Comparison of ENCODE assay signal across 14 cellular contexts in genomic region chr12:93593833-93594232, GRCh38. TPM values are rescaled to one million over a fixed set of nuclear protein-coding genes. Genes with fewer than 3 reads are reported as not detected.
A peak's percentile ranks its signal among the peaks of the same experiment; 100 is the strongest.
DNase-seq lines count a peak whose midpoint lies in the region; ATAC-seq, FAIRE-seq and TF ChIP-seq lines count a peak whose summit lies in the region.
"Had no signal": no experiment of that assay in that cellular context is flagged by ENCODE, and none has a peak within 500 bp of the region (broad histone marks: within the 10 kb centered on the region; RNA-seq: fewer than 3 reads in every experiment).

No MANE protein-coding gene starts in this region.

- WGBS in right lobe of liver (ENCODE audit: insufficient coverage, low coverage, low lambda C conversion rate, missing lambda C conversion rate), result 46% methylated on average over 2 of the region's 2 CpGs
- WGBS in HepG2 (ENCODE audit: low lambda C conversion rate), result 50% methylated on average over 2 of the region's 2 CpGs
- 39% methylated on average over 2 of the region's 2 CpGs for WGBS in K562 (ENCODE audit: insufficient coverage, low coverage, missing lambda C conversion rate)
- 47 to 74% (median 58%) methylated on average over 2 of the region's 2 CpGs for WGBS in ovary, 3 donors

- ATAC-seq in right lobe of liver, result no peak
- ATAC-seq in HepG2, result no peak
- no peak for ATAC-seq in K562
- ATAC-seq in CD4-positive, alpha-beta T cell (ENCODE audit: poor library complexity), result no peak
- ATAC-seq in HG03565 (IDR thresholded peaks at IDR 0.05; ENCODE audit: unreplicated experiment), result no peak

- FAIRE-seq in HepG2 (lab: Jason Lieb, UNC), result no peak
- no peak for FAIRE-seq in K562 (lab: Jason Lieb, UNC)

- H3K36me3 ChIP-seq in right lobe of liver (no peaks in the 10 kb centered on the region), HepG2 (replicated peaks in 1 of 2; ENCODE audit: control insufficient read depth in 1 of 2, insufficient read depth in 2 of 2, low read length in 2 of 2) (no peaks in the 10 kb centered on the region), K562 (ENCODE audit: control insufficient read depth, insufficient read depth, low read length) (no peaks in the 10 kb centered on the region), ovary (no peaks in the 10 kb centered on the region)
- H3K36me3 ChIP-seq: HAP-1, spleen had no signal

- intact Hi-C loops in right lobe of liver (cut with DNase I), result no loop called here
- intact Hi-C loops in HepG2 (cut with micrococcal nuclease; ENCODE audit: unreplicated experiment), result no loop called here
- intact Hi-C loops in K562 (cut with micrococcal nuclease), result loop anchor here (5.0 kb wide), 2 partner anchors 83 to 168 kb away; partner anchors contain the start of gene CRADD
- intact Hi-C loops in ovary (cut with DNase I), result no loop called here
- intact Hi-C loops in CD4-positive, alpha-beta T cell (cut with DNase I, micrococcal nuclease), result loop anchor here in 1 of 2 experiments (5.0 kb wide), 1 partner anchor 83 kb away; the partner anchor contains the start of gene CRADD

- TF ChIP-seq RAD21 in HepG2 (CRISPR knock-in tag; IDR thresholded peaks at IDR 0.05), result no peak
- no peak for TF ChIP-seq RAD21 in K562 (CRISPR knock-in tag; conservative IDR thresholded peaks at IDR 0.05 in 1 of 2, IDR thresholded peaks at IDR 0.05 in 1 of 2)

- DNase-seq in right lobe of liver (no peak), HepG2 (ENCODE audit: low spot score) (no peak), K562 (ENCODE audit: extremely low read depth in 1 of 4, low spot score in 3 of 4) (no peak), ovary (no peak), HUDEP-2 (lab: John Stamatoyannopoulos, UW; ENCODE audit: unreplicated experiment in 76 of 76) (no peak)
- no peak for DNase-seq in CD4-positive, alpha-beta T cell
- no peak for DNase-seq in effector CD4-positive, alpha-beta T cell
- DNase-seq: head of caudate nucleus, NCI-H2107, nephron progenitor cell, spleen had no signal

- H3K27ac Mint-ChIP-seq in CD4-positive, alpha-beta T cell, result no peak overlapping the region
- H3K27ac Mint-ChIP-seq: activated naive CD4-positive, alpha-beta T cell treated with anti-CD3 and anti-CD28 coated beads, Interleukin-2, amount 50 U/mL, for 24 hours; nephron progenitor cell had no signal

- H3K9me1 ChIP-seq in K562 (ENCODE audit: control insufficient read depth, insufficient read depth, low read length), result no peaks in the 10 kb centered on the region

- H3K4me1 Mint-ChIP-seq in CD4-positive, alpha-beta T cell (ENCODE audit: low read depth), result peaks cover 14% of the 10 kb centered on the region

- no peak for TF ChIP-seq CTCF in right lobe of liver (IDR thresholded peaks at IDR 0.05)
- TF ChIP-seq CTCF in HepG2 (CRISPR knock-in tag; IDR thresholded peaks at IDR 0.05), result no peak
- TF ChIP-seq CTCF in K562 (IDR thresholded peaks at IDR 0.05 in 2 of 3, conservative IDR thresholded peaks at IDR 0.05 in 1 of 3; ENCODE audit: insufficient read depth in 2 of 3, low read depth in 1 of 3, low read length in 3 of 3), result no peak
- TF ChIP-seq CTCF in ovary (IDR thresholded peaks at IDR 0.05), result no peak
- no peak for TF ChIP-seq CTCF in CD4-positive, alpha-beta T cell (IDR thresholded peaks at IDR 0.05)

- H3K27me3 ChIP-seq in right lobe of liver, result no peaks in the 10 kb centered on the region
- peaks cover 4 to 33% of the 10 kb centered on the region in 2 experiments for H3K27me3 ChIP-seq in HepG2 (ENCODE audit: control insufficient read depth in 1 of 2, insufficient read depth in 2 of 2, low read length in 2 of 2)
- H3K27me3 ChIP-seq in K562 (ENCODE audit: control insufficient read depth in 2 of 2, insufficient read depth in 2 of 2, low read length in 2 of 2), result no peaks in the 10 kb centered on the region
- H3K27me3 ChIP-seq in ovary, result no peaks in the 10 kb centered on the region
- H3K27me3 ChIP-seq in CD4-positive, alpha-beta T cell (ENCODE audit: control insufficient read depth, insufficient read depth, low read length), result peaks cover 40% of the 10 kb centered on the region

- H4K20me1 ChIP-seq in HepG2 (ENCODE audit: insufficient read depth, low read length), result no peaks in the 10 kb centered on the region
- no peaks in the 10 kb centered on the region for H4K20me1 ChIP-seq in K562 (replicated peaks; ENCODE audit: control insufficient read depth, insufficient read depth, low read length)

- H3K27ac ChIP-seq in right lobe of liver (peak overlapping the region in 2 of 3 donors; percentile 47 to 71), HepG2 (ENCODE audit: extremely low read length, insufficient read depth, low read length) (no peak overlapping the region), K562 (ENCODE audit: extremely low read depth, low read depth, low read length) (peak overlapping the region; percentile 30; the same call in 2 of the 3 replicates), ovary (peak overlapping the region in 1 of 2 donors; percentile 15)
- H3K27ac ChIP-seq in CD4-positive, alpha-beta T cell (ENCODE audit: low read depth, low read length), result no peak overlapping the region

- no peak for TF ChIP-seq EP300 in HepG2 (IDR thresholded peaks at IDR 0.05; ENCODE audit: low read depth in 2 of 2, low read length in 2 of 2)
- TF ChIP-seq EP300 in HepG2 (CRISPR knock-in tag; IDR thresholded peaks at IDR 0.05; ENCODE audit: borderline replicate concordance), result no peak
- TF ChIP-seq EP300 in K562 (IDR thresholded peaks at IDR 0.05; ENCODE audit: low read length), result no peak; the same call in 1 of the 2 replicates
- no peak for TF ChIP-seq EP300 in ovary (IDR thresholded peaks at IDR 0.05)

- no peaks in the 10 kb centered on the region for H3K36me3 Mint-ChIP-seq in CD4-positive, alpha-beta T cell (ENCODE audit: low read depth)
- H3K36me3 Mint-ChIP-seq: activated naive CD4-positive, alpha-beta T cell treated with anti-CD3 and anti-CD28 coated beads, Interleukin-2, amount 50 U/mL, for 24 hours had no signal

- BruUV-seq in HepG2 (replicated peaks; lab: Mats Ljungman, UMichigan), result no TSS peak
- no TSS peak for BruUV-seq in K562 (replicated peaks; lab: Mats Ljungman, UMichigan)

- POLR2A ChIA-PET in HepG2 (lab: Yijun Ruan, JAX), result no interaction called here
- POLR2A ChIA-PET in K562 (lab: Yijun Ruan, JAX), result interaction anchor here (2.1 kb wide), 2 partner anchors 10 to 18 kb away, joined by 5 read pairs; no protein-coding TSS in a partner anchor
- POLR2A ChIA-PET in CD4-positive, alpha-beta T cell (lab: Charles Lee), result no interaction called here

- H2AFZ ChIP-seq in HepG2 (ENCODE audit: low read length) (no peak overlapping the region), K562 (ENCODE audit: low read depth, low read length) (peak overlapping the region; percentile 73)

- CTCF ChIA-PET in HepG2 (lab: Yijun Ruan, JAX; ENCODE audit: low intra/inter-chr PET ratio, low total read pairs) (no interaction called here), K562 (lab: Yijun Ruan, JAX; ENCODE audit: low intra/inter-chr PET ratio) (no interaction called here)
- CTCF ChIA-PET in CD4-positive, alpha-beta T cell (lab: Charles Lee), result no interaction called here

- in situ Hi-C loops in HepG2 (cut with HindIII; ENCODE audit: extremely low pct_ligation_motif_present, low pct_unique_long_range_greater_than_20kb), result no loop called here
- in situ Hi-C loops in K562 (cut with MboI), result no loop called here

- H3K27me3 Mint-ChIP-seq in CD4-positive, alpha-beta T cell, result peaks cover 78% of the 10 kb centered on the region

- no peaks in the 10 kb centered on the region for H3K9me3 ChIP-seq in right lobe of liver
- H3K9me3 ChIP-seq in HepG2 (ENCODE audit: low read length), result no peaks in the 10 kb centered on the region
- H3K9me3 ChIP-seq in K562 (replicated peaks; ENCODE audit: control insufficient read depth, insufficient read depth, low read depth, low read length), result no peaks in the 10 kb centered on the region
- H3K9me3 ChIP-seq in ovary, result no peaks in the 10 kb centered on the region
- no peaks in the 10 kb centered on the region for H3K9me3 ChIP-seq in CD4-positive, alpha-beta T cell (ENCODE audit: control insufficient read depth, low read length)
- H3K9me3 ChIP-seq: HAP-1, spleen had no signal

- no peaks in the 10 kb centered on the region for H3K9me3 Mint-ChIP-seq in CD4-positive, alpha-beta T cell
- H3K9me3 Mint-ChIP-seq: activated naive CD4-positive, alpha-beta T cell treated with anti-CD3 and anti-CD28 coated beads, Interleukin-2, amount 50 U/mL, for 24 hours; nephron progenitor cell had no signal

- no peak overlapping the region for H3K4me3 ChIP-seq in right lobe of liver
- no peak overlapping the region for H3K4me3 ChIP-seq in HepG2 (replicated peaks in 1 of 3; ENCODE audit: insufficient read depth in 1 of 3, low read depth in 2 of 3, low read length in 3 of 3)
- no peak overlapping the region for H3K4me3 ChIP-seq in K562
- peak overlapping the region; percentile 1 for H3K4me3 ChIP-seq in ovary
- H3K4me3 ChIP-seq: HAP-1, spleen had no signal

- no peaks in the 10 kb centered on the region for H3K4me1 ChIP-seq in right lobe of liver
- peaks cover 10% of the 10 kb centered on the region for H3K4me1 ChIP-seq in HepG2 (ENCODE audit: insufficient read depth, low read length)
- H3K4me1 ChIP-seq in K562 (replicated peaks in 1 of 2; ENCODE audit: control insufficient read depth in 2 of 2, insufficient read depth in 2 of 2, low read length in 2 of 2), result peaks cover 4 to 14% of the 10 kb centered on the region in 2 experiments; a peak in 4 of 5 replicates
- H3K4me1 ChIP-seq in ovary (ENCODE audit: insufficient read depth), result no peaks in the 10 kb centered on the region

- TF ChIP-seq POLR2A in right lobe of liver (IDR thresholded peaks at IDR 0.05) (no peak), HepG2 (IDR thresholded peaks at IDR 0.05; ENCODE audit: insufficient read depth in 1 of 2, low read depth in 2 of 2, low read length in 2 of 2) (no peak), K562 (conservative IDR thresholded peaks at IDR 0.05) (no peak), ovary (IDR thresholded peaks at IDR 0.05) (no peak)

- H3K4me3 Mint-ChIP-seq in CD4-positive, alpha-beta T cell, result no peak overlapping the region
- H3K4me3 Mint-ChIP-seq: activated naive CD4-positive, alpha-beta T cell treated with anti-CD3 and anti-CD28 coated beads, Interleukin-2, amount 50 U/mL, for 24 hours; nephron progenitor cell had no signal

- H3K9ac ChIP-seq in HepG2 (ENCODE audit: insufficient read depth, low read depth, low read length) (no peak overlapping the region), K562 (ENCODE audit: insufficient read depth in 1 of 2, low read depth in 2 of 2, low read length in 2 of 2) (no peak overlapping the region)

- H3K79me2 ChIP-seq in HepG2 (ENCODE audit: insufficient read depth, low read length) (no peaks in the 10 kb centered on the region), K562 (ENCODE audit: control insufficient read depth, insufficient read depth, low read length) (no peaks in the 10 kb centered on the region)

- H3K4me2 ChIP-seq in HepG2 (ENCODE audit: low read depth, low read length) (no peak overlapping the region), K562 (ENCODE audit: insufficient read depth, low read length) (no peak overlapping the region)

RNA-seq across cellular contexts. Expression of gene SOCS2, which starts 21.4 kb away (rescaled TPM):
- total RNA-seq in right lobe of liver (10 to 100 TPM in 4 of 6 experiments, 1 to 10 TPM in 1, under 1 TPM in 1; 0.75 to 17.4 (median 12.7) TPM), HepG2 (2016; rRNA removed; fragmentation: Illumina TruSeq; extraction: Trizol) (1.5 and 2.4 TPM in 2 replicates), K562 (2014; rRNA removed) (140 and 162 TPM in 2 replicates), K562 (2014; rRNA removed; fragmentation: Illumina TruSeq; extraction: Trizol) (95.8 and 106 TPM in 2 replicates), K562 (2015; rRNA removed; fragmentation: Illumina TruSeq; extraction: Trizol) (144 and 150 TPM in 2 replicates), K562 (2021) (90.4 and 92.2 TPM in 2 replicates), ovary (10 to 100 TPM; 10.0 to 67.9 (median 20.4) TPM)
- 0.53 and 0.61 TPM in 2 replicates for total RNA-seq in HepG2 (2016; cell fraction: cytosol; rRNA removed; fragmentation: Illumina TruSeq; extraction: Trizol; ENCODE audit: low read depth)
- 1.4 and 1.9 TPM in 2 replicates for total RNA-seq in HepG2 (2016; cell fraction: insoluble cytoplasmic fraction; rRNA removed; fragmentation: Illumina TruSeq; extraction: Trizol)
- total RNA-seq in HepG2 (2016; cell fraction: membrane; rRNA removed; fragmentation: Illumina TruSeq; extraction: Trizol), result 1.4 and 2.1 TPM in 2 replicates
- 3.1 and 4.0 TPM in 2 replicates for total RNA-seq in HepG2 (2016; cell fraction: nucleus; rRNA removed; fragmentation: Illumina TruSeq; extraction: Trizol)
- polyA plus RNA-seq in HepG2 (2011; rRNA removed) (0.62 and 0.89 TPM in 2 replicates), K562 (2011; rRNA removed) (95.5 and 98.7 TPM in 2 replicates), K562 (2014; fragmentation: Illumina TruSeq; extraction: Trizol) (122 and 149 TPM in 2 replicates), K562 (2014; fragmentation: Nextera tagmentation; extraction: Ambion mirVana) (10 to 100 TPM; 37.0 to 37.8 TPM), K562 (2014; rRNA removed) (135 and 156 TPM in 2 replicates), ovary (10 to 100 TPM; 21.5 to 41.5 TPM)
- polyA plus RNA-seq in HepG2 (2011; cell fraction: cytosol; rRNA removed), result 0.51 and 0.54 TPM in 2 replicates
- 1.6 and 1.9 TPM in 2 replicates for polyA plus RNA-seq in HepG2 (2011; cell fraction: nucleus; rRNA removed)
- polyA plus RNA-seq in HepG2 (2012), result 0.39 and 0.57 TPM in 2 replicates
- polyA plus RNA-seq in HepG2 (2016; cell fraction: cytosol; fragmentation: Illumina TruSeq; extraction: Trizol; ENCODE audit: low read depth), result 0.50 and 0.75 TPM in 2 replicates
- polyA plus RNA-seq in HepG2 (2016; cell fraction: insoluble cytoplasmic fraction; fragmentation: Illumina TruSeq; extraction: Trizol; ENCODE audit: low read depth), result 2.4 and 2.5 TPM in 2 replicates
- polyA plus RNA-seq in HepG2 (2016; cell fraction: membrane; fragmentation: Illumina TruSeq; extraction: Trizol; ENCODE audit: low read depth), result 2.0 and 2.7 TPM in 2 replicates
- polyA plus RNA-seq in HepG2 (2016; cell fraction: nucleus; fragmentation: Illumina TruSeq; extraction: Trizol; ENCODE audit: insufficient read depth, low read depth), result 4.5 and 5.6 TPM in 2 replicates
- polyA minus RNA-seq in HepG2 (2011; rRNA and poly(A)+ RNA removed; ENCODE audit: low replicate concordance), result 0.60 and 0.96 TPM in 2 replicates
- polyA minus RNA-seq in HepG2 (2011; cell fraction: cytosol; rRNA and poly(A)+ RNA removed), result 1.2 TPM in 1 of 2 replicates, not detected in the other
- polyA minus RNA-seq in HepG2 (2011; cell fraction: nucleus; rRNA and poly(A)+ RNA removed), result 1.8 and 1.9 TPM in 2 replicates
- total RNA-seq in K562 (2011; cell fraction: chromatin; rRNA removed; ENCODE audit: low replicate concordance), result 86.5 and 141 TPM in 2 replicates
- total RNA-seq in K562 (2011; cell fraction: nucleolus; rRNA removed), result 70.0 and 75.7 TPM in 2 replicates
- total RNA-seq in K562 (2011; cell fraction: nucleoplasm; rRNA removed), result 87.0 and 111 TPM in 2 replicates
- 78.1 and 92.3 TPM in 2 replicates for polyA plus RNA-seq in K562 (2011; cell fraction: cytosol; rRNA removed)
- polyA plus RNA-seq in K562 (2011; cell fraction: nucleus; rRNA removed), result 131 and 154 TPM in 2 replicates
- 96.0 and 204 TPM in 2 replicates for polyA plus RNA-seq in K562 (2012)
- 49.6 and 59.2 TPM in 2 replicates for polyA minus RNA-seq in K562 (2011; rRNA and poly(A)+ RNA removed)
- 41.8 and 47.4 TPM in 2 replicates for polyA minus RNA-seq in K562 (2011; cell fraction: cytosol; rRNA and poly(A)+ RNA removed)
- polyA minus RNA-seq in K562 (2011; cell fraction: nucleus; rRNA and poly(A)+ RNA removed), result 58.6 and 82.4 TPM in 2 replicates
- 1 to 10 TPM; 4.1 to 4.2 TPM for total RNA-seq in CD4-positive, alpha-beta T cell

Comparison
In these comparisons a context has a peak if more than half of its experiments do, and no peak if none do; other contexts are left out.
1. H3K27ac ChIP-seq: peak in right lobe of liver (2 of 3) and K562 (single experiment); none in HepG2 (single experiment) and CD4-positive, alpha-beta T cell (single experiment).